ENCODE assay signal across 15 cellular contexts in the genomic region with DNA sequence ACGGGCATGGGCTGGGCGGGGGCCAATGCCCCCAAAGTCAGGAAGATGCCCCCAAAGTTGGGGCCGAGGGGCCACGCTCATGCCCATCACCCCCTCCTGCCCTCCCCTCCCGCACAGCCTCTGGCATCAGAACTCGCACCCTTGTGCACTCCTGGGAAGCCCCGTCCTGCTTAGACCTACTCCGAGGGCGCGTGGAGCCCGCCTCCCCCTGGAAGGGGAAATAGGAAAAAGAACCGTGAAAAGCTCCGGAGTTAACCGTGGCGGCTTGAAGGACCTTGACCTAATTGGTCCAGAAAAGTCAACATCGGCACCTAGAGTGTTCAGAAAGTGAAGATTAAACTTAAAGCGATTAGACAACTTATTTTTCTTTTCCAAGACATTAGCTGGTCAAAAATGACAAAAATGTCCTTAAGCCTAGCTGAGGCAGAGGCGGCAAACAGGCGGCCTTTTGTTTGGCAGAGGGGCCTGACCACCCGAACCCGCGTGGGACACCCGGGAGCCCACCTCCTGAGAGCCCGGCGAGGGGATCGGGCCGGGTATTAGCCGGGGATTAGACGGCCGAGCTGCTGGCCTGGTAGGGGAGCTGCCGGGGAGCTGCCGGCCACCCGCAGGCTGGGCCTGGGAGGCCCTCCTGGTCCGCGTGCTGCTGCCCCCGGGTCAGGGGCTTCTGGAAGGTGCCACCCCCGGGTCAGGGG.
DNase-seq lines count a peak whose midpoint lies in the region; ATAC-seq and TF ChIP-seq lines count a peak whose summit lies in the region.
"Had no signal": no experiment of that assay in that cellular context is flagged by ENCODE, and none has a peak within 500 bp of the region (broad histone marks: within the 10 kb centered on the region; RNA-seq: fewer than 3 reads in every experiment).

No MANE protein-coding gene starts in this region.

- H2AFZ ChIP-seq in MM.1S (ENCODE audit: low read length) = no peak overlapping the region

- H3K4me2 ChIP-seq in BLaER1 (peak overlapping the region; percentile 86), MM.1S (ENCODE audit: low read depth, low read length) (no peak overlapping the region)

- H3K36me3 ChIP-seq in BLaER1 = no peaks in the 10 kb centered on the region
- no peaks in the 10 kb centered on the region for H3K36me3 ChIP-seq in WERI-Rb-1
- no peaks in the 10 kb centered on the region for H3K36me3 ChIP-seq in left lung
- no peaks in the 10 kb centered on the region for H3K36me3 ChIP-seq in stomach
- no peaks in the 10 kb centered on the region for H3K36me3 ChIP-seq in MM.1S (replicated peaks; ENCODE audit: insufficient read depth, low read length)
- H3K36me3 ChIP-seq: BE2C, SJSA1 had no signal

- H3K9ac ChIP-seq in BLaER1 (no peak overlapping the region), MM.1S (ENCODE audit: low read length) (no peak overlapping the region)

- no peak for TF ChIP-seq CTCF in WERI-Rb-1 (IDR thresholded peaks at IDR 0.05; ENCODE audit: low read depth, low read length)
- no peak for TF ChIP-seq CTCF in left lung (IDR thresholded peaks at IDR 0.05)
- no peak for TF ChIP-seq CTCF in stomach (IDR thresholded peaks at IDR 0.05)
- TF ChIP-seq CTCF in MM.1S (IDR thresholded peaks at IDR 0.05; ENCODE audit: low read length) = no peak

- H3K9me3 ChIP-seq in BLaER1 = no peaks in the 10 kb centered on the region
- H3K9me3 ChIP-seq in WERI-Rb-1 (ENCODE audit: severe bottlenecking) = no peaks in the 10 kb centered on the region
- no peaks in the 10 kb centered on the region for H3K9me3 ChIP-seq in left lung
- H3K9me3 ChIP-seq in stomach = no peaks in the 10 kb centered on the region
- no peaks in the 10 kb centered on the region for H3K9me3 ChIP-seq in MM.1S (replicated peaks; ENCODE audit: insufficient read depth, low read length)
- H3K9me3 ChIP-seq: BE2C, SJSA1 had no signal

- H3K27ac ChIP-seq in BLaER1 = no peak overlapping the region
- H3K27ac ChIP-seq in WERI-Rb-1 = peak overlapping the region; percentile 67
- H3K27ac ChIP-seq in left lung = peak overlapping the region; percentile 31 to 78
- H3K27ac ChIP-seq in stomach = peak overlapping the region; percentile 86 to 95 (median 87)
- no peak overlapping the region for H3K27ac ChIP-seq in MM.1S (ENCODE audit: low read length)
- H3K27ac ChIP-seq: SJSA1 had no signal

- H3K4me3 ChIP-seq in BLaER1 = no peak overlapping the region
- H3K4me3 ChIP-seq in WERI-Rb-1 (ENCODE audit: low read depth, low read length) = peak overlapping the region; percentile 16
- no peak overlapping the region for H3K4me3 ChIP-seq in left lung
- peak overlapping the region in 1 of 4 donors; percentile 31 for H3K4me3 ChIP-seq in stomach
- no peak overlapping the region for H3K4me3 ChIP-seq in MM.1S (ENCODE audit: low read length)
- H3K4me3 ChIP-seq: SJSA1 had no signal

- WGBS in stomach, 5 donors = 37 to 71% (median 54%) methylated on average over 30 to 37 of the region's 37 CpGs

- no peaks in the 10 kb centered on the region for H3K79me2 ChIP-seq in MM.1S (ENCODE audit: low read length)

- TF ChIP-seq POLR2A in stomach (IDR thresholded peaks at IDR 0.05) = no peak

- no peaks in the 10 kb centered on the region for H3K9me2 ChIP-seq in MM.1S (replicated peaks; ENCODE audit: insufficient read depth, low read length)

- peak; percentile 67 for ATAC-seq in left lung
- ATAC-seq in GM18867 (IDR thresholded peaks at IDR 0.05; ENCODE audit: unreplicated experiment) = no peak
- ATAC-seq in HG02870 (IDR thresholded peaks at IDR 0.05; ENCODE audit: unreplicated experiment) = no peak

- H3K4me1 ChIP-seq in BLaER1 = peaks cover 50% of the 10 kb centered on the region
- peaks cover 4 to 10% of the 10 kb centered on the region in 2 donors for H3K4me1 ChIP-seq in left lung
- H3K4me1 ChIP-seq in stomach = peaks cover 41 to 80% (median 71%) of the 10 kb centered on the region in 4 donors
- no peaks in the 10 kb centered on the region for H3K4me1 ChIP-seq in MM.1S (ENCODE audit: low read length)
- H3K4me1 ChIP-seq: BE2C, SJSA1 had no signal

- DNase-seq in WERI-Rb-1 = peak; percentile 78
- no peak for DNase-seq in left lung
- DNase-seq in stomach = peak; percentile 50
- DNase-seq in MM.1S = no peak
- DNase-seq in glomerular visceral epithelial cell (ENCODE audit: extremely low spot score) = no peak
- DNase-seq: 8988T; BE2C; CD8-positive, alpha-beta memory T cell; DND-41; Karpas-422; NCI-H187 had no signal

- TF ChIP-seq EP300 in stomach (IDR thresholded peaks at IDR 0.05) = no peak

- no peaks in the 10 kb centered on the region for H4K20me1 ChIP-seq in BLaER1
- H4K20me1 ChIP-seq in MM.1S (ENCODE audit: insufficient read depth, low read length) = no peaks in the 10 kb centered on the region

- intact Hi-C loops in left lung (cut with DNase I) (no loop called here), stomach (cut with DNase I; ENCODE audit: low total_unique reads) (no loop called here)

- no peaks in the 10 kb centered on the region for H3F3A ChIP-seq in MM.1S (ENCODE audit: insufficient read depth, low read length)

- H3K27me3 ChIP-seq in BLaER1 = peaks cover 5% of the 10 kb centered on the region
- no peaks in the 10 kb centered on the region for H3K27me3 ChIP-seq in WERI-Rb-1 (ENCODE audit: insufficient read depth, low read depth, severe bottlenecking)
- H3K27me3 ChIP-seq in left lung = peaks cover 0 to 60% of the 10 kb centered on the region in 2 donors
- H3K27me3 ChIP-seq in stomach = peaks cover 0 to 30% (median 0%) of the 10 kb centered on the region in 3 donors
- peaks cover 100% of the 10 kb centered on the region for H3K27me3 ChIP-seq in MM.1S (replicated peaks; ENCODE audit: insufficient read depth, low read length)
- H3K27me3 ChIP-seq: SJSA1 had no signal

Comparison
In these comparisons a context has a peak if more than half of its experiments do, and no peak if none do; other contexts are left out.
1. H3K27ac ChIP-seq: peak in WERI-Rb-1 (single experiment), left lung (2 of 2) and stomach (5 of 5); none in BLaER1 (single experiment) and MM.1S (single experiment).
2. DNase-seq: peak in WERI-Rb-1 (single experiment) and stomach (single experiment); none in left lung (0 of 2), MM.1S (single experiment) and glomerular visceral epithelial cell (single experiment).